Comparison of ENCODE assay signal across 8 cellular contexts in the genomic region with DNA sequence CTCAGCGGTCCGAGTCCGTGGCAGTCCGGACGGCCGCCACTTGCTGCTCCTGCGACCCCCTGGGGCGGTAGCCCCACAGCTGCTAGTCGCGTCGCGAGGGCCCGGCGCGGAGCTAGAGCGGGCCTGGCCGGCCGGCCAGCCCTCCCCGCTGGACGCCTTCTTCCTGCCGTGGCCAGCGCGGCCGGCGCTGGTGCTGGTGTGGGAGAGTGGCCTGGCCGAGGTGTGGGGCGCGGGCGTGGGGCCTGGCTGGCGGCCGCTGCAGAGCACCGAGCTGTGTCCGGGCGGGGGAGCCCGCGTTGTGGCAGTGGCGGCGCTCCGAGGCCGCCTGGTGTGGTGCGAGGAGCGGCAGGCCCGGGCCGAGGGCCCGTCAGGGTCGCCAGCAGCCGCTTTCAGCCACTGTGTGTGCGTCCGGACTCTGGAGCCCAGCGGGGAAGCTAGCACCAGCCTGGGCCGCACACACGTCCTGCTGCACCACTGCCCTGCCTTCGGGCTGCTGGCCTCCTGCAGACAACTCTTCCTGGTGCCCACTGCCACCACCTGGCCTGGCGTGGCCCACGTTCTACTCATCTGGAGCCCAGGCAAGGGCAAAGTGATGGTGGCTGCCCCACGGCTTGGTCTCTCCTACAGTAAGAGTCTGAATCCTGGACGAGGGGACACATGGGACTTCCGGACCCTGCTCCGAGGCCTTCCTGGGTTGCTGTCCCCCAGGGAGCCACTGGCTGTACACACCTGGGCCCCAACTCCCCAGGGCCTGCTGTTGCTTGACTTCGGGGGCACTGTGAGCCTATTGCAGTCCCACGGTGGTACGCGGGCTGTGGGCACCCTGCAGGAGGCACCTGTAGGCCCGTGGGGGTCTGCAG. TPM values are rescaled to one million over a fixed set of nuclear protein-coding genes. Genes with fewer than 3 reads are reported as not detected.
A peak's percentile ranks its signal among the peaks of the same experiment; 100 is the strongest.
DNase-seq lines count a peak whose midpoint lies in the region; ATAC-seq and TF ChIP-seq lines count a peak whose summit lies in the region.

No MANE protein-coding gene starts in this region.

- peak overlapping the region; percentile 98 for H3K4me2 ChIP-seq in fibroblast of lung (ENCODE audit: extremely low read depth, insufficient read depth, low read length)

- ATAC-seq in GM21447 (IDR thresholded peaks at IDR 0.05; ENCODE audit: unreplicated experiment): peak; percentile 15
- peak; percentile 37 to 48 for ATAC-seq in natural killer cell treated with Interleukin-12 subunit alpha and Interleukin-12 subunit beta and Interleukin-15 and Interleukin-18, amount 100 ng/mL, for 72 hours

- H3K4me1 Mint-ChIP-seq in natural killer cell treated with Interleukin-12 subunit alpha and Interleukin-12 subunit beta and Interleukin-15 and Interleukin-18, amount 100 ng/mL, for 72 hours (ENCODE audit: low read depth in 2 of 2): peaks cover 16 to 28% of the 10 kb centered on the region in 2 donors

- H3K4me1 ChIP-seq in HUES48 (ENCODE audit: control insufficient read depth, insufficient read depth, low read length): no peaks in the 10 kb centered on the region
- peaks cover 10% of the 10 kb centered on the region for H3K4me1 ChIP-seq in fibroblast of lung (ENCODE audit: control insufficient read depth, extremely low read depth, insufficient read depth, low read length)

- peak overlapping the region; percentile 82 to 86 for H3K27ac Mint-ChIP-seq in natural killer cell treated with Interleukin-12 subunit alpha and Interleukin-12 subunit beta and Interleukin-15 and Interleukin-18, amount 100 ng/mL, for 72 hours

- no peaks in the 10 kb centered on the region for H4K20me1 ChIP-seq in fibroblast of lung (ENCODE audit: control insufficient read depth, extremely low read depth, insufficient read depth, low read length)

- H3K27ac ChIP-seq in HUES48 (ENCODE audit: low read depth, low read length) (peak overlapping the region; percentile 47), fibroblast of lung (ENCODE audit: insufficient read depth, low read length) (peak overlapping the region; percentile 73)

- no peaks in the 10 kb centered on the region for H3K36me3 Mint-ChIP-seq in natural killer cell treated with Interleukin-12 subunit alpha and Interleukin-12 subunit beta and Interleukin-15 and Interleukin-18, amount 100 ng/mL, for 72 hours

- H3K9me3 ChIP-seq in HUES48 (ENCODE audit: control insufficient read depth, insufficient read depth, low read length) (no peaks in the 10 kb centered on the region), fibroblast of lung (ENCODE audit: control insufficient read depth, insufficient read depth, low read depth, low read length) (no peaks in the 10 kb centered on the region)

- H3K79me2 ChIP-seq in fibroblast of lung (ENCODE audit: control insufficient read depth, insufficient read depth, low read length): peaks cover 23% of the 10 kb centered on the region

- H3K4me3 Mint-ChIP-seq in natural killer cell treated with Interleukin-12 subunit alpha and Interleukin-12 subunit beta and Interleukin-15 and Interleukin-18, amount 100 ng/mL, for 72 hours: peak overlapping the region; percentile 91

- peak; percentile 55 for DNase-seq in ELF-1 (ENCODE audit: low read depth, low spot score)
- peak; percentile 20 for DNase-seq in activated CD8-positive, alpha-beta memory T cell treated with anti-CD3 and anti-CD28 coated beads, Interleukin-2, amount 50 U/mL, for 4 hours
- DNase-seq in fibroblast of lung (ENCODE audit: low read depth in 2 of 2): no peak
- no peak for DNase-seq in natural killer cell treated with Interleukin-12 subunit alpha and Interleukin-12 subunit beta and Interleukin-15 and Interleukin-18, amount 100 ng/mL, for 72 hours (ENCODE audit: low spot score)
- DNase-seq in NCI-H446 treated with DMSO at 0.1 percent for 48 hours (lab: John Stamatoyannopoulos, UW): no peak
- no peak for DNase-seq in NCI-H2107 (lab: John Stamatoyannopoulos, UW)

- peak overlapping the region; percentile 70 for H2AFZ ChIP-seq in fibroblast of lung (ENCODE audit: low read length)

- no peaks in the 10 kb centered on the region for H3K27me3 Mint-ChIP-seq in natural killer cell treated with Interleukin-12 subunit alpha and Interleukin-12 subunit beta and Interleukin-15 and Interleukin-18, amount 100 ng/mL, for 72 hours

- H3K36me3 ChIP-seq in HUES48 (ENCODE audit: control insufficient read depth, insufficient read depth, low read length) (peaks cover 3% of the 10 kb centered on the region; the same call in 1 of the 2 replicates), fibroblast of lung (ENCODE audit: control insufficient read depth, insufficient read depth, low read length) (peaks cover 1% of the 10 kb centered on the region)

- H3K9ac ChIP-seq in HUES48 (ENCODE audit: low read depth, low read length) (peak overlapping the region; percentile 53), fibroblast of lung (ENCODE audit: insufficient read depth, low read length) (peak overlapping the region; percentile 87)

- no peak for TF ChIP-seq CTCF in fibroblast of lung (conservative IDR thresholded peaks at IDR 0.05 in 1 of 2, IDR thresholded peaks at IDR 0.05 in 1 of 2; ENCODE audit: low read depth in 1 of 2, low read length in 2 of 2)

- peak overlapping the region; percentile 81 for H3K4me3 ChIP-seq in HUES48 (ENCODE audit: low read depth, low read length)
- peak overlapping the region; percentile 75 to 82 (median 79) for H3K4me3 ChIP-seq in fibroblast of lung (replicated peaks in 1 of 4; ENCODE audit: control extremely low read depth in 1 of 4, insufficient read depth in 1 of 4, low read depth in 3 of 4, low read length in 4 of 4)

- no peaks in the 10 kb centered on the region for H3K9me3 Mint-ChIP-seq in natural killer cell treated with Interleukin-12 subunit alpha and Interleukin-12 subunit beta and Interleukin-15 and Interleukin-18, amount 100 ng/mL, for 72 hours

- H3K27me3 ChIP-seq in HUES48 (ENCODE audit: control insufficient read depth, insufficient read depth, low read length) (no peaks in the 10 kb centered on the region), fibroblast of lung (ENCODE audit: control insufficient read depth, insufficient read depth, low read length) (no peaks in the 10 kb centered on the region)

RNA-seq across cellular contexts. Expression of a gene that starts 0.6 kb away (rescaled TPM):
- 28.5 and 30.1 TPM in 2 replicates for total RNA-seq in fibroblast of lung
- polyA plus RNA-seq in fibroblast of lung: 8.0 and 9.4 TPM in 2 replicates
- 12.9 and 18.3 TPM in 2 replicates for polyA plus RNA-seq in fibroblast of lung (2012)
- 14.2 and 22.4 TPM in 2 replicates for polyA minus RNA-seq in fibroblast of lung (ENCODE audit: low replicate concordance)
- 10 to 100 TPM; 25.0 to 28.6 TPM for total RNA-seq in natural killer cell treated with Interleukin-12 subunit alpha and Interleukin-12 subunit beta and Interleukin-15 and Interleukin-18, amount 100 ng/mL, for 72 hours

RNA-seq across cellular contexts. Expression of a gene that starts 9.8 kb away (rescaled TPM):
- total RNA-seq in fibroblast of lung: 8.5 and 14.5 TPM in 2 replicates
- 16.4 and 20.5 TPM in 2 replicates for polyA plus RNA-seq in fibroblast of lung
- polyA plus RNA-seq in fibroblast of lung (2012): 14.1 and 19.3 TPM in 2 replicates
- 18.0 and 19.3 TPM in 2 replicates for polyA minus RNA-seq in fibroblast of lung (ENCODE audit: low replicate concordance)
- 10 to 100 TPM; 36.5 to 39.3 TPM for total RNA-seq in natural killer cell treated with Interleukin-12 subunit alpha and Interleukin-12 subunit beta and Interleukin-15 and Interleukin-18, amount 100 ng/mL, for 72 hours

RNA-seq across cellular contexts. Expression of a gene that starts 54.4 kb away (rescaled TPM):
- total RNA-seq in fibroblast of lung: 39.5 and 45.1 TPM in 2 replicates
- 41.6 and 50.6 TPM in 2 replicates for polyA plus RNA-seq in fibroblast of lung
- 38.5 and 46.9 TPM in 2 replicates for polyA plus RNA-seq in fibroblast of lung (2012)
- polyA minus RNA-seq in fibroblast of lung (ENCODE audit: low replicate concordance): 162 and 205 TPM in 2 replicates
- 10 to 100 TPM; 61.8 to 87.9 TPM for total RNA-seq in natural killer cell treated with Interleukin-12 subunit alpha and Interleukin-12 subunit beta and Interleukin-15 and Interleukin-18, amount 100 ng/mL, for 72 hours

Comparison
In these comparisons a context has a peak if more than half of its experiments do, and no peak if none do; other contexts are left out.
1. DNase-seq: peak in ELF-1 (single experiment) and activated CD8-positive, alpha-beta memory T cell treated with anti-CD3 and anti-CD28 coated beads, Interleukin-2, amount 50 U/mL, for 4 hours (single experiment); none in fibroblast of lung (0 of 2), natural killer cell treated with Interleukin-12 subunit alpha and Interleukin-12 subunit beta and Interleukin-15 and Interleukin-18, amount 100 ng/mL, for 72 hours (single experiment), NCI-H446 treated with DMSO at 0.1 percent for 48 hours (single experiment) and NCI-H2107 (single experiment).